18 cellular contexts compared by ENCODE assay signal in the genomic region with DNA sequence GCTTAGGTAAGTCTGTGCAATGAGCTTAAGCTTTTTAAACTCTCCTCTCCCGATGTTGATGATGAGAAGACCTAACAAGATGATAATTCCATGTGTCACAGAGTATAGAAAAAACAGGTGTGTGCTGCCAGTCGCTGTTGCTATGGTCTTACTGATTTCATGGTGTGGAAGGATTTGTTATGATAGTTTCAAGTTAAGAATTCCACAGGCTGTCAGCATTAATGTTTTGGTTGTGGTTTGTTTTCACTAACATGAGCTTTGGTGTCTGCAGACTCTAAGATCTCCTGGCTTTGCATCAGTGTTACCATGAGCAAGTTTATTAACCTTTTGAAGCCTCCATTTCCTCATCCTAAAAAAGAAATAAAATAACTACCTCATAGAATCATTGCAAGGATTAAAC.
"Had no signal": no experiment of that assay in that cellular context is flagged by ENCODE, and none has a peak within 500 bp of the region (broad histone marks: within the 10 kb centered on the region; RNA-seq: fewer than 3 reads in every experiment).

No MANE protein-coding gene starts in this region.

- H3K9me3 ChIP-seq: adrenal gland, ascending aorta, upper lobe of right lung had no signal

- H3K36me3 ChIP-seq: adrenal gland, upper lobe of right lung had no signal

- H3K4me1 ChIP-seq: ascending aorta, spleen, upper lobe of right lung had no signal

- ATAC-seq: activated T-helper 17 cell treated with anti-CD3 and anti-CD28 coated beads, Interleukin-2, amount 50 U/mL, for 72 hours; upper lobe of right lung; WTC11 had no signal

- H3K4me3 ChIP-seq: adrenal gland, ascending aorta, spleen, upper lobe of right lung had no signal

- DNase-seq: activated CD8-positive, alpha-beta memory T cell treated with anti-CD3 and anti-CD28 coated beads for 24 hours; activated CD8-positive, alpha-beta memory T cell treated with anti-CD3 and anti-CD28 coated beads, Interleukin-2, amount 50 U/mL, for 4 hours; activated T-cell treated with anti-CD3 and anti-CD28 coated beads, Interleukin-2, amount 50 U/mL, for 24 hours; adrenal gland; cerebellar nuclear complex; cortex of kidney; foreskin fibroblast; occipital lobe; posterior cingulate gyrus; spleen; stimulated activated CD4-positive, alpha-beta T cell treated with anti-CD3 and anti-CD28 coated beads, Interleukin-4, amount 100 ng/mL, for 1 hour; stimulated activated naive CD4-positive, alpha-beta T cell; T1000; upper lobe of right lung had no signal

- H3K27me3 ChIP-seq: adrenal gland, ascending aorta, spleen, upper lobe of right lung had no signal

- H3K27ac ChIP-seq: adrenal gland, ascending aorta, epithelial cell of prostate, spleen, upper lobe of right lung had no signal
